ENCODE assay signal across 31 cellular contexts in genomic region chr16:22775220-22775912, GRCh38. TPM values are rescaled to one million over a fixed set of nuclear protein-coding genes. Genes with fewer than 3 reads are reported as not detected.
"Had no signal": no experiment of that assay in that cellular context is flagged by ENCODE, and none has a peak within 500 bp of the region (broad histone marks: within the 10 kb centered on the region; RNA-seq: fewer than 3 reads in every experiment).

No MANE protein-coding gene starts in this region.

- H3K4me1 ChIP-seq: parathyroid adenoma, psoas muscle, stomach, thyroid gland, tibial nerve, upper lobe of left lung, vagina had no signal

- FAIRE-seq: urothelium cell line had no signal

- DNase-seq: naive B cell; naive thymus-derived CD8-positive, alpha-beta T cell; nephron progenitor cell; occipital lobe; ovary; posterior cingulate gyrus; psoas muscle; right cardiac atrium; stimulated activated CD4-positive, alpha-beta T cell treated with anti-CD3 and anti-CD28 coated beads, Interleukin-15, amount 100 ng/mL, for 24 hours; stimulated activated CD4-positive, alpha-beta T cell treated with anti-CD3 and anti-CD28 coated beads, Interleukin-2, amount 100 ng/mL, for 24 hours; stimulated activated CD4-positive, alpha-beta T cell treated with anti-CD3 and anti-CD28 coated beads, Interleukin-2, amount 100 ng/mL, for 48 hours; stimulated activated CD4-positive, alpha-beta T cell treated with anti-CD3 and anti-CD28 coated beads, Interleukin-4, amount 100 ng/mL, for 24 hours; stimulated activated naive B cell treated with anti-CD40 and anti-IgM and Interleukin-4, amounts not matched to agents 10 μg/mL and 1 μg/mL and 100 μg/mL, for 72 hours; stimulated activated naive CD4-positive, alpha-beta T cell treated with Interleukin-2 at 50 U/mL for 16 hours; stomach; thyroid gland; trophoblast cell; upper lobe of left lung had no signal

- H3K4me3 Mint-ChIP-seq: naive B cell; naive thymus-derived CD8-positive, alpha-beta T cell; natural killer cell treated with Interleukin-12 subunit alpha and Interleukin-12 subunit beta and Interleukin-15 and Interleukin-18, amount 100 ng/mL, for 72 hours; nephron progenitor cell; stimulated activated effector memory CD8-positive, alpha-beta T cell treated with anti-CD3 and anti-CD28 coated beads, Interleukin-12 subunit alpha, Interleukin-12 subunit beta, amount 100 ng/mL, for 72 hours; stimulated activated naive B cell treated with anti-CD40 and anti-IgM and Interleukin-4, amounts not matched to agents 10 μg/mL and 1 μg/mL and 100 μg/mL, for 72 hours; stimulated activated naive CD8-positive, alpha-beta T cell treated with anti-CD3 and anti-CD28 coated beads, Interleukin-15, Interleukin-2, amounts not matched to agents 100 ng/mL and 50 ng/mL, for 24 hours had no signal

- H3K4me2 ChIP-seq: smooth muscle cell had no signal

- H3K27ac ChIP-seq: ovary, parathyroid adenoma, psoas muscle, skin epidermis, stomach, thoracic aorta, thyroid gland, tibial nerve, upper lobe of left lung, vagina had no signal

- H3K4me1 Mint-ChIP-seq: naive B cell; naive thymus-derived CD8-positive, alpha-beta T cell; nephron progenitor cell; stimulated activated effector memory CD8-positive, alpha-beta T cell treated with anti-CD3 and anti-CD28 coated beads, Interleukin-12 subunit alpha, Interleukin-12 subunit beta, amount 100 ng/mL, for 72 hours; stimulated activated naive B cell treated with anti-CD40 and anti-IgM and Interleukin-4, amounts not matched to agents 10 μg/mL and 1 μg/mL and 100 μg/mL, for 72 hours had no signal

- H3K9me3 Mint-ChIP-seq: naive thymus-derived CD8-positive, alpha-beta T cell; nephron progenitor cell; stimulated activated naive CD8-positive, alpha-beta T cell treated with anti-CD3 and anti-CD28 coated beads, Interleukin-15, Interleukin-2, amounts not matched to agents 100 ng/mL and 50 ng/mL, for 24 hours had no signal

- H3K36me3 ChIP-seq: ovary, stomach, thoracic aorta, thyroid gland, tibial nerve, upper lobe of left lung, vagina had no signal

- H2AFZ ChIP-seq: parathyroid adenoma had no signal

- H3K27ac Mint-ChIP-seq: naive B cell; natural killer cell treated with Interleukin-12 subunit alpha and Interleukin-12 subunit beta and Interleukin-15 and Interleukin-18, amount 100 ng/mL, for 72 hours; nephron progenitor cell; progenitor cell of endocrine pancreas; stimulated activated effector memory CD8-positive, alpha-beta T cell treated with anti-CD3 and anti-CD28 coated beads, Interleukin-12 subunit alpha, Interleukin-12 subunit beta, amount 100 ng/mL, for 72 hours; stimulated activated naive B cell treated with anti-CD40 and anti-IgM and Interleukin-4, amounts not matched to agents 10 μg/mL and 1 μg/mL and 100 μg/mL, for 72 hours; stimulated activated naive CD8-positive, alpha-beta T cell treated with anti-CD3 and anti-CD28 coated beads, Interleukin-15, Interleukin-2, amounts not matched to agents 100 ng/mL and 50 ng/mL, for 24 hours had no signal

- ATAC-seq: naive thymus-derived CD8-positive, alpha-beta T cell; natural killer cell treated with Interleukin-12 subunit alpha and Interleukin-12 subunit beta and Interleukin-15 and Interleukin-18, amount 100 ng/mL, for 72 hours; psoas muscle; right cardiac atrium; sciatic nerve; stimulated activated effector memory CD8-positive, alpha-beta T cell treated with anti-CD3 and anti-CD28 coated beads, Interleukin-12 subunit alpha, Interleukin-12 subunit beta, amount 100 ng/mL, for 72 hours; stimulated activated naive B cell treated with anti-CD40 and anti-IgM and Interleukin-4, amounts not matched to agents 10 μg/mL and 1 μg/mL and 100 μg/mL, for 72 hours had no signal

- H3K27me3 ChIP-seq: ovary, thyroid gland, tibial nerve, upper lobe of left lung, vagina had no signal

- H3K9ac ChIP-seq: parathyroid adenoma had no signal

- H3K9me3 ChIP-seq: ovary, psoas muscle, stomach, thoracic aorta, thyroid gland, tibial nerve, upper lobe of left lung, vagina had no signal

- H3K36me3 Mint-ChIP-seq: natural killer cell treated with Interleukin-12 subunit alpha and Interleukin-12 subunit beta and Interleukin-15 and Interleukin-18, amount 100 ng/mL, for 72 hours; stimulated activated effector memory CD8-positive, alpha-beta T cell treated with anti-CD3 and anti-CD28 coated beads, Interleukin-12 subunit alpha, Interleukin-12 subunit beta, amount 100 ng/mL, for 72 hours; stimulated activated naive B cell treated with anti-CD40 and anti-IgM and Interleukin-4, amounts not matched to agents 10 μg/mL and 1 μg/mL and 100 μg/mL, for 72 hours had no signal

- H3K4me3 ChIP-seq: ovary, psoas muscle, skin epidermis, smooth muscle cell, stomach, thoracic aorta, thyroid gland, tibial nerve, upper lobe of left lung, vagina had no signal

- H3K79me2 ChIP-seq: parathyroid adenoma had no signal

RNA-seq across cellular contexts. Expression of gene HS3ST2, which starts 38.6 kb away (rescaled TPM):
- total RNA-seq: naive thymus-derived CD8-positive, alpha-beta T cell; natural killer cell treated with Interleukin-12 subunit alpha and Interleukin-12 subunit beta and Interleukin-15 and Interleukin-18, amount 100 ng/mL, for 72 hours; progenitor cell of endocrine pancreas; renal cortical epithelial cell; smooth muscle cell had no signal
- polyA plus RNA-seq: naive thymus-derived CD8-positive, alpha-beta T cell; smooth muscle cell had no signal
